Comparison of ENCODE assay signal across 6 cellular contexts in the genomic region with DNA sequence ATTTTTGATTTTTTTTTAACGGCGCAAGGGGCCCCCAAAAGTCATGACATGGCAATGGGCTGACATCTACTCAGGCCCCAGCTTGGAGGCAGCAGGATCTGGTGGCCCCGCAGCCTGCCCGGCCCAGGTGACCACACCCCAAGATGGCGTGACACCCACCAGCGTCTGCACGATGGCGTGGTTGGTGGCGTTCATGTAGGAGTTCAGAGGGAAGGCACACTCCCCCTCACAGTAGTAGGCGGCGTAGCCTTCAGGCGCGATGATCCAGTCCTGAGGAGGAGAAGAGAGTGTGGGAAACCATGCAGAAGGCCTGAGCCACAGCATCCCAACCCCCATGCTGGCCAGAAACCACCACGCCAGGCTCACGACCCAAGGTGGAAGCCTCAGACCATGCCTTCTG.
"Had no signal": no experiment of that assay in that cellular context is flagged by ENCODE, and none has a peak within 500 bp of the region (broad histone marks: within the 10 kb centered on the region; RNA-seq: fewer than 3 reads in every experiment).

No MANE protein-coding gene starts in this region.

- H3K36me3 ChIP-seq: HAP-1 had no signal

- H3K4me3 ChIP-seq: GM23248, HAP-1 had no signal

- H3K27ac ChIP-seq: GM23248 had no signal

- H3K9me3 ChIP-seq: HAP-1 had no signal

- H2AFZ ChIP-seq: GM23248 had no signal

- ATAC-seq: HCT116, HepG2 had no signal

- DNase-seq: GM23248, GOT3, H7 had no signal

- FAIRE-seq: HepG2 had no signal

- H3K4me1 ChIP-seq: HAP-1 had no signal

- H3K9ac ChIP-seq: GM23248 had no signal
